20 cellular contexts compared by ENCODE assay signal in the genomic region with DNA sequence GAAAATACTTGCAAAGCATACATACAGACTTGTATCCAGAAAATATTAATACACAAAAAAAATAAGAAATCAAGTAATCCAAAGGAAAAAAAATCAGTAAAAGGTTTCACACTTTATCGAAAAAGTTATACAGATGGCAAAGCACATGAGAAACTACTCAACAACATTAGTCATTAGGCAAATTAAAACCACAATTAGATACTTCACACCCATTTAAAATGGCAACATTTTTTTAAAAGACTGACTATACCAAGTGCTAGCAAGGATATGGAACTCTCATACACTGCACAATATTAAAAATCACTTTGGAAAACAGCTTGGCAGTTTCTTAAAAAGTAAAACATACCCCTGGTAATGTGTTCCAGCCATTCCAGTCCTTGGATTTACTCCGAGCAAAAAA.
"Had no signal": no experiment of that assay in that cellular context is flagged by ENCODE, and none has a peak within 500 bp of the region (broad histone marks: within the 10 kb centered on the region; RNA-seq: fewer than 3 reads in every experiment).

No MANE protein-coding gene starts in this region.

- H3K27ac Mint-ChIP-seq: activated CD4-positive, alpha-beta memory T cell treated with anti-CD3 and anti-CD28 coated beads for 36 hours; activated CD4-positive, alpha-beta T cell treated with anti-CD3 and anti-CD28 coated beads, Interleukin-2, amount 10 ng/mL, durations not matched to agents 7 days and 5 days; activated naive CD4-positive, alpha-beta T cell treated with anti-CD3 and anti-CD28 coated beads, Interleukin-2, amount 50 U/mL, for 72 hours; activated naive CD8-positive, alpha-beta T cell treated with anti-CD3 and anti-CD28 coated beads, Interleukin-2, amount 50 U/mL, for 24 hours had no signal

- H3K27me3 Mint-ChIP-seq: activated CD4-positive, alpha-beta memory T cell treated with anti-CD3 and anti-CD28 coated beads for 36 hours; activated CD4-positive, alpha-beta T cell treated with anti-CD3 and anti-CD28 coated beads, Interleukin-2, amount 10 ng/mL, durations not matched to agents 7 days and 5 days; activated naive CD8-positive, alpha-beta T cell treated with anti-CD3 and anti-CD28 coated beads, Interleukin-2, amount 50 U/mL, for 24 hours; brain had no signal

- FAIRE-seq: astrocyte had no signal

- ATAC-seq: activated naive CD4-positive, alpha-beta T cell treated with anti-CD3 and anti-CD28 coated beads, Interleukin-2, amount 50 U/mL, for 72 hours; activated naive CD8-positive, alpha-beta T cell treated with anti-CD3 and anti-CD28 coated beads, Interleukin-2, amount 50 U/mL, for 24 hours; activated T-cell treated with anti-CD3 and anti-CD28 coated beads, Interleukin-2, amount 50 U/mL, for 72 hours; Panc1; SK-N-SH treated with all-trans-retinoic acid at 6 μM for 48 hours had no signal

- H3K4me3 Mint-ChIP-seq: activated CD4-positive, alpha-beta memory T cell treated with anti-CD3 and anti-CD28 coated beads for 36 hours; activated CD4-positive, alpha-beta T cell treated with anti-CD3 and anti-CD28 coated beads, Interleukin-2, amount 10 ng/mL, durations not matched to agents 7 days and 5 days; activated naive CD8-positive, alpha-beta T cell treated with anti-CD3 and anti-CD28 coated beads, Interleukin-2, amount 50 U/mL, for 24 hours; activated T-cell treated with anti-CD3 and anti-CD28 coated beads, Interleukin-2, amount 50 U/mL, for 72 hours had no signal

- H3K9me3 Mint-ChIP-seq: activated CD4-positive, alpha-beta memory T cell treated with anti-CD3 and anti-CD28 coated beads for 36 hours; activated CD4-positive, alpha-beta T cell treated with anti-CD3 and anti-CD28 coated beads, Interleukin-2, amount 10 ng/mL, durations not matched to agents 7 days and 5 days; activated naive CD8-positive, alpha-beta T cell treated with anti-CD3 and anti-CD28 coated beads, Interleukin-2, amount 50 U/mL, for 24 hours; activated T-cell treated with anti-CD3 and anti-CD28 coated beads, Interleukin-2, amount 50 U/mL, for 72 hours had no signal

- DNase-seq: activated CD4-positive, alpha-beta memory T cell treated with anti-CD3 and anti-CD28 coated beads for 36 hours; activated CD4-positive, alpha-beta T cell treated with anti-CD3 and anti-CD28 coated beads, Interleukin-2, amount 10 ng/mL, durations not matched to agents 7 days and 5 days; activated CD8-positive, alpha-beta memory T cell treated with anti-CD3 and anti-CD28 coated beads, Interleukin-2, amount 50 U/mL, for 4 hours; activated naive CD8-positive, alpha-beta T cell treated with anti-CD3 and anti-CD28 coated beads, Interleukin-2, amount 50 U/mL, for 24 hours; activated T-cell treated with anti-CD3 and anti-CD28 coated beads, Interleukin-2, amount 50 U/mL, for 72 hours; amniotic stem cell; Karpas-422; NCI-H510A; NCI-H526 treated with DMSO at 0.1 percent for 48 hours; NCI-H82; NK-92 treated with Interleukin-12 subunit alpha and Interleukin-12 subunit beta, amount 100 ng/mL, for 24 hours; OCI-M1; Right ventricle myocardium superior; SJCRH30; SW 1271 had no signal
